29 cellular contexts compared by ENCODE assay signal in the genomic region with DNA sequence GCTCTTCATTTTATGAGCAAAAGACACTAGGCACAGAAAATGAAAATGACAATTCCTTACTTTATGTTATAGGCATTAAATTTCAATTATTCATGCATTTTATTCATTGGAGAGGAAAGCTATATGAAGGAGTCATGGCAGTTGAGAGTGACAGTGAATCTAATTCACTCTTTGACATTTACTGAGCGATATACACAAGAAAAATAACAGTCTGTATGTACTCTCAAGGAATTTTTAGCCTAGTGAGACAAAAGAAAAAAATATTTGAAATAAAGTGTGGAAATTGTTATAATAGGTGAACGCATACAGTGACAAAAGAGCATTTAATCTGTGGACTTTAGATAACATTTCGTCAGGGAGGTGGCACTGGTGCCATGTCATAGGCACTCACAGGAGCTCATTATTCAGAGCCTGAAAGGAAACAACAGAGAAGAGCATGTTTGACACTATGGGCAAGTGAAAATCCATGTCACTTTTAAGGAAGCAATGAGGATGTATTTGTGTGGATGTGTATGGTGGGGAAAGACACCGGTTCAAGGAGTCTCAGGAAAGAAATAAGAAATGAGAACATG.
"Had no signal": no experiment of that assay in that cellular context is flagged by ENCODE, and none has a peak within 500 bp of the region (broad histone marks: within the 10 kb centered on the region; RNA-seq: fewer than 3 reads in every experiment).

No MANE protein-coding gene starts in this region.

- H3K4me3 ChIP-seq: adrenal gland, body of pancreas, esophagus squamous epithelium, gastroesophageal sphincter had no signal

- H3K4me1 ChIP-seq: adrenal gland, body of pancreas, esophagus squamous epithelium, gastroesophageal sphincter had no signal

- H3K36me3 ChIP-seq: adrenal gland, esophagus squamous epithelium, gastroesophageal sphincter had no signal

- H3K9me3 ChIP-seq: adrenal gland, body of pancreas, esophagus squamous epithelium, gastroesophageal sphincter had no signal

- H3K27me3 ChIP-seq: adrenal gland, body of pancreas, esophagus squamous epithelium, gastroesophageal sphincter had no signal

- ATAC-seq: activated CD4-positive, alpha-beta T cell treated with anti-CD3 and anti-CD28 coated beads for 36 hours; activated CD8-positive, alpha-beta memory T cell treated with anti-CD3 and anti-CD28 coated beads, Interleukin-2, amount 10 ng/mL, durations not matched to agents 7 days and 5 days; activated CD8-positive, alpha-beta T cell treated with anti-CD3 and anti-CD28 coated beads, Interleukin-2, amount 10 ng/mL, durations not matched to agents 7 days and 5 days; activated naive CD8-positive, alpha-beta T cell treated with anti-CD3 and anti-CD28 coated beads, Interleukin-2, amount 50 U/mL, for 24 hours; body of pancreas; effector memory CD8-positive, alpha-beta T cell; gastroesophageal sphincter had no signal

- FAIRE-seq: colon had no signal

- DNase-seq: activated CD4-positive, alpha-beta memory T cell treated with anti-CD3 and anti-CD28 coated beads for 36 hours; activated CD4-positive, alpha-beta T cell treated with anti-CD3 and anti-CD28 coated beads for 36 hours; activated CD4-positive, alpha-beta T cell treated with anti-CD3 and anti-CD28 coated beads, Interleukin-2, amount 10 ng/mL, durations not matched to agents 24 days and 14 days; activated CD4-positive, CD25-positive, alpha-beta regulatory T cell; activated CD4-positive, CD25-positive, alpha-beta regulatory T cell treated with anti-CD3 and anti-CD28 coated beads, Interleukin-2, amount 50 U/mL, for 72 hours; activated CD8-positive, alpha-beta memory T cell treated with anti-CD3 and anti-CD28 coated beads, Interleukin-2, amount 10 ng/mL, durations not matched to agents 7 days and 5 days; activated CD8-positive, alpha-beta memory T cell treated with anti-CD3 and anti-CD28 coated beads, Interleukin-2, amount 50 U/mL, for 4 hours; activated CD8-positive, alpha-beta T cell treated with anti-CD3 and anti-CD28 coated beads, Interleukin-2, amount 10 ng/mL, durations not matched to agents 7 days and 5 days; activated effector memory CD4-positive, alpha-beta T cell treated with anti-CD3 and anti-CD28 coated beads, Interleukin-2, amount 50 U/mL, for 16 hours; activated naive CD4-positive, alpha-beta T cell treated with anti-CD3 and anti-CD28 coated beads for 36 hours; activated naive CD8-positive, alpha-beta T cell treated with anti-CD3 and anti-CD28 coated beads for 36 hours; activated naive CD8-positive, alpha-beta T cell treated with anti-CD3 and anti-CD28 coated beads, Interleukin-2, amount 50 U/mL, for 24 hours; activated T-cell treated with anti-CD3 and anti-CD28 coated beads, Interleukin-2, amount 50 U/mL, for 1 hour; activated T-cell treated with anti-CD3 and anti-CD28 coated beads, Interleukin-2, amount 50 U/mL, for 48 hours; adrenal gland; amygdala; aorta; body of pancreas; caudate nucleus; cortex of kidney; dermis blood vessel endothelial cell; effector CD4-positive, alpha-beta T cell; effector memory CD8-positive, alpha-beta T cell; esophagus squamous epithelium; foreskin melanocyte; T-helper 2 cell had no signal

- H3K27ac ChIP-seq: adrenal gland, body of pancreas, epithelial cell of prostate, esophagus squamous epithelium, gastroesophageal sphincter had no signal
